Comparison of ENCODE assay signal across 1 cellular context in the genomic region with DNA sequence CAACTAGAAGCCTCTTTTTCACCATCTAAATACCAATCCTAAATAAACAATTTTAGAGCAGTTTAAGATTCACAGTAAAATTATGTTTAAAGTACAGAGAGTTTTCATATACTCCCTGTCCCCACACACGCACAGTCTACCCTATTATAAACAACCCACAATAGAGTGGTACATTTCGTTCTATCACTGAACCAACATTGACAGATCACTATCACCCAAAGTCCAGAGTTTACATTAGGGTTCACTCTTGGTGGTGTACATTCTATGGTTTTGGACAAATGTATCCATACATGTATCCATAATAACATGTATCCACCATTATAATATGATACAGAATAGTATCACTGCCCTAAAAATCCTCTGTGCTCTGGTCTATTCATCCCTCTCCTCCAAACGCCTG.
TF ChIP-seq lines count a peak whose summit lies in the region.

No MANE protein-coding gene starts in this region.

TF ChIP-seq in HepG2, 621 proteins besides CTCF, POLR2A, EP300 and RAD21 (continued from another document):
- TF ChIP-seq, protein P1, sequence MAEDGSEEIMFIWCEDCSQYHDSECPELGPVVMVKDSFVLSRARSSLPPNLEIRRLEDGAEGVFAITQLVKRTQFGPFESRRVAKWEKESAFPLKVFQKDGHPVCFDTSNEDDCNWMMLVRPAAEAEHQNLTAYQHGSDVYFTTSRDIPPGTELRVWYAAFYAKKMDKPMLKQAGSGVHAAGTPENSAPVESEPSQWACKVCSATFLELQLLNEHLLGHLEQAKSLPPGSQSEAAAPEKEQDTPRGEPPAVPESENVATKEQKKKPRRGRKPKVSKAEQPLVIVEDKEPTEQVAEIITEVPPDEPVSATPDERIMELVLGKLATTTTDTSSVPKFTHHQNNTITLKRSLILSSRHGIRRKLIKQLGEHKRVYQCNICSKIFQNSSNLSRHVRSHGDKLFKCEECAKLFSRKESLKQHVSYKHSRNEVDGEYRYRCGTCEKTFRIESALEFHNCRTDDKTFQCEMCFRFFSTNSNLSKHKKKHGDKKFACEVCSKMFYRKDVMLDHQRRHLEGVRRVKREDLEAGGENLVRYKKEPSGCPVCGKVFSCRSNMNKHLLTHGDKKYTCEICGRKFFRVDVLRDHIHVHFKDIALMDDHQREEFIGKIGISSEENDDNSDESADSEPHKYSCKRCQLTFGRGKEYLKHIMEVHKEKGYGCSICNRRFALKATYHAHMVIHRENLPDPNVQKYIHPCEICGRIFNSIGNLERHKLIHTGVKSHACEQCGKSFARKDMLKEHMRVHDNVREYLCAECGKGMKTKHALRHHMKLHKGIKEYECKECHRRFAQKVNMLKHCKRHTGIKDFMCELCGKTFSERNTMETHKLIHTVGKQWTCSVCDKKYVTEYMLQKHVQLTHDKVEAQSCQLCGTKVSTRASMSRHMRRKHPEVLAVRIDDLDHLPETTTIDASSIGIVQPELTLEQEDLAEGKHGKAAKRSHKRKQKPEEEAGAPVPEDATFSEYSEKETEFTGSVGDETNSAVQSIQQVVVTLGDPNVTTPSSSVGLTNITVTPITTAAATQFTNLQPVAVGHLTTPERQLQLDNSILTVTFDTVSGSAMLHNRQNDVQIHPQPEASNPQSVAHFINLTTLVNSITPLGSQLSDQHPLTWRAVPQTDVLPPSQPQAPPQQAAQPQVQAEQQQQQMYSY (CRISPR knock-in tag; IDR thresholded peaks at IDR 0.05) = no peak
- 0 out of 2 replicates have a peak, but pooled peaks have one; percentile 6 for TF ChIP-seq HNF4G (IDR thresholded peaks at IDR 0.05; ENCODE audit: borderline replicate concordance, low read depth, low read length)
- no peak for TF ChIP-seq HNF4G (CRISPR knock-in tag; IDR thresholded peaks at IDR 0.05; ENCODE audit: borderline replicate concordance, low read depth)
- no peak for TF ChIP-seq ZMYM2 (CRISPR knock-in tag; IDR thresholded peaks at IDR 0.05)
- no peak for TF ChIP-seq ZKSCAN1 (IDR thresholded peaks at IDR 0.05; ENCODE audit: low read length)
- no peak for TF ChIP-seq ATF1 (CRISPR knock-in tag; IDR thresholded peaks at IDR 0.05)
- TF ChIP-seq, protein P2, sequence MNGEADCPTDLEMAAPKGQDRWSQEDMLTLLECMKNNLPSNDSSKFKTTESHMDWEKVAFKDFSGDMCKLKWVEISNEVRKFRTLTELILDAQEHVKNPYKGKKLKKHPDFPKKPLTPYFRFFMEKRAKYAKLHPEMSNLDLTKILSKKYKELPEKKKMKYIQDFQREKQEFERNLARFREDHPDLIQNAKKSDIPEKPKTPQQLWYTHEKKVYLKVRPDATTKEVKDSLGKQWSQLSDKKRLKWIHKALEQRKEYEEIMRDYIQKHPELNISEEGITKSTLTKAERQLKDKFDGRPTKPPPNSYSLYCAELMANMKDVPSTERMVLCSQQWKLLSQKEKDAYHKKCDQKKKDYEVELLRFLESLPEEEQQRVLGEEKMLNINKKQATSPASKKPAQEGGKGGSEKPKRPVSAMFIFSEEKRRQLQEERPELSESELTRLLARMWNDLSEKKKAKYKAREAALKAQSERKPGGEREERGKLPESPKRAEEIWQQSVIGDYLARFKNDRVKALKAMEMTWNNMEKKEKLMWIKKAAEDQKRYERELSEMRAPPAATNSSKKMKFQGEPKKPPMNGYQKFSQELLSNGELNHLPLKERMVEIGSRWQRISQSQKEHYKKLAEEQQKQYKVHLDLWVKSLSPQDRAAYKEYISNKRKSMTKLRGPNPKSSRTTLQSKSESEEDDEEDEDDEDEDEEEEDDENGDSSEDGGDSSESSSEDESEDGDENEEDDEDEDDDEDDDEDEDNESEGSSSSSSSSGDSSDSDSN (CRISPR knock-in tag; IDR thresholded peaks at IDR 0.05) = no peak
- no peak for TF ChIP-seq ZNF570 (CRISPR knock-in tag; IDR thresholded peaks at IDR 0.05; ENCODE audit: borderline replicate concordance)
- TF ChIP-seq KDM6A (CRISPR knock-in tag; IDR thresholded peaks at IDR 0.05; ENCODE audit: low read depth) = no peak
- no peak for TF ChIP-seq ZNF589 (CRISPR knock-in tag; conservative IDR thresholded peaks at IDR 0.05)
- TF ChIP-seq PPARG (CRISPR knock-in tag; conservative IDR thresholded peaks at IDR 0.05) = no peak
- no peak for TF ChIP-seq TSC22D2 (CRISPR knock-in tag; IDR thresholded peaks at IDR 0.05; ENCODE audit: borderline replicate concordance)
- peak; percentile 40; the same call in 1 of the 2 replicates for TF ChIP-seq GATA4 (IDR thresholded peaks at IDR 0.05; ENCODE audit: borderline replicate concordance, low read depth)
- TF ChIP-seq, protein P3, sequence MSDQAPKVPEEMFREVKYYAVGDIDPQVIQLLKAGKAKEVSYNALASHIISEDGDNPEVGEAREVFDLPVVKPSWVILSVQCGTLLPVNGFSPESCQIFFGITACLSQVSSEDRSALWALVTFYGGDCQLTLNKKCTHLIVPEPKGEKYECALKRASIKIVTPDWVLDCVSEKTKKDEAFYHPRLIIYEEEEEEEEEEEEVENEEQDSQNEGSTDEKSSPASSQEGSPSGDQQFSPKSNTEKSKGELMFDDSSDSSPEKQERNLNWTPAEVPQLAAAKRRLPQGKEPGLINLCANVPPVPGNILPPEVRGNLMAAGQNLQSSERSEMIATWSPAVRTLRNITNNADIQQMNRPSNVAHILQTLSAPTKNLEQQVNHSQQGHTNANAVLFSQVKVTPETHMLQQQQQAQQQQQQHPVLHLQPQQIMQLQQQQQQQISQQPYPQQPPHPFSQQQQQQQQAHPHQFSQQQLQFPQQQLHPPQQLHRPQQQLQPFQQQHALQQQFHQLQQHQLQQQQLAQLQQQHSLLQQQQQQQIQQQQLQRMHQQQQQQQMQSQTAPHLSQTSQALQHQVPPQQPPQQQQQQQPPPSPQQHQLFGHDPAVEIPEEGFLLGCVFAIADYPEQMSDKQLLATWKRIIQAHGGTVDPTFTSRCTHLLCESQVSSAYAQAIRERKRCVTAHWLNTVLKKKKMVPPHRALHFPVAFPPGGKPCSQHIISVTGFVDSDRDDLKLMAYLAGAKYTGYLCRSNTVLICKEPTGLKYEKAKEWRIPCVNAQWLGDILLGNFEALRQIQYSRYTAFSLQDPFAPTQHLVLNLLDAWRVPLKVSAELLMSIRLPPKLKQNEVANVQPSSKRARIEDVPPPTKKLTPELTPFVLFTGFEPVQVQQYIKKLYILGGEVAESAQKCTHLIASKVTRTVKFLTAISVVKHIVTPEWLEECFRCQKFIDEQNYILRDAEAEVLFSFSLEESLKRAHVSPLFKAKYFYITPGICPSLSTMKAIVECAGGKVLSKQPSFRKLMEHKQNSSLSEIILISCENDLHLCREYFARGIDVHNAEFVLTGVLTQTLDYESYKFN (CRISPR knock-in tag; conservative IDR thresholded peaks at IDR 0.05) = peak; percentile 79
- TF ChIP-seq, protein P4, sequence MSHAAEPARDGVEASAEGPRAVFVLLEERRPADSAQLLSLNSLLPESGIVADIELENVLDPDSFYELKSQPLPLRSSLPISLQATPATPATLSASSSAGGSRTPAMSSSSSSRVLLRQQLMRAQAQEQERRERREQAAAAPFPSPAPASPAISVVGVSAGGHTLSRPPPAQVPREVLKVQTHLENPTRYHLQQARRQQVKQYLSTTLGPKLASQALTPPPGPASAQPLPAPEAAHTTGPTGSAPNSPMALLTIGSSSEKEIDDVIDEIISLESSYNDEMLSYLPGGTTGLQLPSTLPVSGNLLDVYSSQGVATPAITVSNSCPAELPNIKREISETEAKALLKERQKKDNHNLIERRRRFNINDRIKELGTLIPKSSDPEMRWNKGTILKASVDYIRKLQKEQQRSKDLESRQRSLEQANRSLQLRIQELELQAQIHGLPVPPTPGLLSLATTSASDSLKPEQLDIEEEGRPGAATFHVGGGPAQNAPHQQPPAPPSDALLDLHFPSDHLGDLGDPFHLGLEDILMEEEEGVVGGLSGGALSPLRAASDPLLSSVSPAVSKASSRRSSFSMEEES (CRISPR knock-in tag; IDR thresholded peaks at IDR 0.05) = no peak
- no peak for TF ChIP-seq NFKB2 (CRISPR knock-in tag; IDR thresholded peaks at IDR 0.05; ENCODE audit: borderline replicate concordance)
- TF ChIP-seq, protein P5, sequence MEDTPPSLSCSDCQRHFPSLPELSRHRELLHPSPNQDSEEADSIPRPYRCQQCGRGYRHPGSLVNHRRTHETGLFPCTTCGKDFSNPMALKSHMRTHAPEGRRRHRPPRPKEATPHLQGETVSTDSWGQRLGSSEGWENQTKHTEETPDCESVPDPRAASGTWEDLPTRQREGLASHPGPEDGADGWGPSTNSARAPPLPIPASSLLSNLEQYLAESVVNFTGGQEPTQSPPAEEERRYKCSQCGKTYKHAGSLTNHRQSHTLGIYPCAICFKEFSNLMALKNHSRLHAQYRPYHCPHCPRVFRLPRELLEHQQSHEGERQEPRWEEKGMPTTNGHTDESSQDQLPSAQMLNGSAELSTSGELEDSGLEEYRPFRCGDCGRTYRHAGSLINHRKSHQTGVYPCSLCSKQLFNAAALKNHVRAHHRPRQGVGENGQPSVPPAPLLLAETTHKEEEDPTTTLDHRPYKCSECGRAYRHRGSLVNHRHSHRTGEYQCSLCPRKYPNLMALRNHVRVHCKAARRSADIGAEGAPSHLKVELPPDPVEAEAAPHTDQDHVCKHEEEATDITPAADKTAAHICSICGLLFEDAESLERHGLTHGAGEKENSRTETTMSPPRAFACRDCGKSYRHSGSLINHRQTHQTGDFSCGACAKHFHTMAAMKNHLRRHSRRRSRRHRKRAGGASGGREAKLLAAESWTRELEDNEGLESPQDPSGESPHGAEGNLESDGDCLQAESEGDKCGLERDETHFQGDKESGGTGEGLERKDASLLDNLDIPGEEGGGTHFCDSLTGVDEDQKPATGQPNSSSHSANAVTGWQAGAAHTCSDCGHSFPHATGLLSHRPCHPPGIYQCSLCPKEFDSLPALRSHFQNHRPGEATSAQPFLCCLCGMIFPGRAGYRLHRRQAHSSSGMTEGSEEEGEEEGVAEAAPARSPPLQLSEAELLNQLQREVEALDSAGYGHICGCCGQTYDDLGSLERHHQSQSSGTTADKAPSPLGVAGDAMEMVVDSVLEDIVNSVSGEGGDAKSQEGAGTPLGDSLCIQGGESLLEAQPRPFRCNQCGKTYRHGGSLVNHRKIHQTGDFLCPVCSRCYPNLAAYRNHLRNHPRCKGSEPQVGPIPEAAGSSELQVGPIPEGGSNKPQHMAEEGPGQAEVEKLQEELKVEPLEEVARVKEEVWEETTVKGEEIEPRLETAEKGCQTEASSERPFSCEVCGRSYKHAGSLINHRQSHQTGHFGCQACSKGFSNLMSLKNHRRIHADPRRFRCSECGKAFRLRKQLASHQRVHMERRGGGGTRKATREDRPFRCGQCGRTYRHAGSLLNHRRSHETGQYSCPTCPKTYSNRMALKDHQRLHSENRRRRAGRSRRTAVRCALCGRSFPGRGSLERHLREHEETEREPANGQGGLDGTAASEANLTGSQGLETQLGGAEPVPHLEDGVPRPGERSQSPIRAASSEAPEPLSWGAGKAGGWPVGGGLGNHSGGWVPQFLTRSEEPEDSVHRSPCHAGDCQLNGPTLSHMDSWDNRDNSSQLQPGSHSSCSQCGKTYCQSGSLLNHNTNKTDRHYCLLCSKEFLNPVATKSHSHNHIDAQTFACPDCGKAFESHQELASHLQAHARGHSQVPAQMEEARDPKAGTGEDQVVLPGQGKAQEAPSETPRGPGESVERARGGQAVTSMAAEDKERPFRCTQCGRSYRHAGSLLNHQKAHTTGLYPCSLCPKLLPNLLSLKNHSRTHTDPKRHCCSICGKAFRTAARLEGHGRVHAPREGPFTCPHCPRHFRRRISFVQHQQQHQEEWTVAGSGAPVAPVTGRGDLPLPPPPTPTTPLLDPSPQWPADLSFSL (CRISPR knock-in tag; IDR thresholded peaks at IDR 0.05) = no peak
- TF ChIP-seq ZNF670 (CRISPR knock-in tag; IDR thresholded peaks at IDR 0.05; ENCODE audit: borderline replicate concordance) = no peak
- TF ChIP-seq, protein P6, sequence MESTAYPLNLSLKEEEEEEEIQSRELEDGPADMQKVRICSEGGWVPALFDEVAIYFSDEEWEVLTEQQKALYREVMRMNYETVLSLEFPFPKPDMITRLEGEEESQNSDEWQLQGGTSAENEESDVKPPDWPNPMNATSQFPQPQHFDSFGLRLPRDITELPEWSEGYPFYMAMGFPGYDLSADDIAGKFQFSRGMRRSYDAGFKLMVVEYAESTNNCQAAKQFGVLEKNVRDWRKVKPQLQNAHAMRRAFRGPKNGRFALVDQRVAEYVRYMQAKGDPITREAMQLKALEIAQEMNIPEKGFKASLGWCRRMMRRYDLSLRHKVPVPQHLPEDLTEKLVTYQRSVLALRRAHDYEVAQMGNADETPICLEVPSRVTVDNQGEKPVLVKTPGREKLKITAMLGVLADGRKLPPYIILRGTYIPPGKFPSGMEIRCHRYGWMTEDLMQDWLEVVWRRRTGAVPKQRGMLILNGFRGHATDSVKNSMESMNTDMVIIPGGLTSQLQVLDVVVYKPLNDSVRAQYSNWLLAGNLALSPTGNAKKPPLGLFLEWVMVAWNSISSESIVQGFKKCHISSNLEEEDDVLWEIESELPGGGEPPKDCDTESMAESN (CRISPR knock-in tag; conservative IDR thresholded peaks at IDR 0.05) = no peak
- no peak for TF ChIP-seq ZSCAN20 (CRISPR knock-in tag; IDR thresholded peaks at IDR 0.05; ENCODE audit: borderline replicate concordance)
- TF ChIP-seq, protein P7, sequence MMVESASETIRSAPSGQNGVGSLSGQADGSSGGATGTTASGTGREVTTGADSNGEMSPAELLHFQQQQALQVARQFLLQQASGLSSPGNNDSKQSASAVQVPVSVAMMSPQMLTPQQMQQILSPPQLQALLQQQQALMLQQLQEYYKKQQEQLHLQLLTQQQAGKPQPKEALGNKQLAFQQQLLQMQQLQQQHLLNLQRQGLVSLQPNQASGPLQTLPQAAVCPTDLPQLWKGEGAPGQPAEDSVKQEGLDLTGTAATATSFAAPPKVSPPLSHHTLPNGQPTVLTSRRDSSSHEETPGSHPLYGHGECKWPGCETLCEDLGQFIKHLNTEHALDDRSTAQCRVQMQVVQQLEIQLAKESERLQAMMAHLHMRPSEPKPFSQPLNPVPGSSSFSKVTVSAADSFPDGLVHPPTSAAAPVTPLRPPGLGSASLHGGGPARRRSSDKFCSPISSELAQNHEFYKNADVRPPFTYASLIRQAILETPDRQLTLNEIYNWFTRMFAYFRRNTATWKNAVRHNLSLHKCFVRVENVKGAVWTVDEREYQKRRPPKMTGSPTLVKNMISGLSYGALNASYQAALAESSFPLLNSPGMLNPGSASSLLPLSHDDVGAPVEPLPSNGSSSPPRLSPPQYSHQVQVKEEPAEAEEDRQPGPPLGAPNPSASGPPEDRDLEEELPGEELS (CRISPR knock-in tag; IDR thresholded peaks at IDR 0.05) = no peak
- TF ChIP-seq SMAD1 (CRISPR knock-in tag; IDR thresholded peaks at IDR 0.05; ENCODE audit: borderline replicate concordance, low read depth) = no peak
- TF ChIP-seq, protein P8, sequence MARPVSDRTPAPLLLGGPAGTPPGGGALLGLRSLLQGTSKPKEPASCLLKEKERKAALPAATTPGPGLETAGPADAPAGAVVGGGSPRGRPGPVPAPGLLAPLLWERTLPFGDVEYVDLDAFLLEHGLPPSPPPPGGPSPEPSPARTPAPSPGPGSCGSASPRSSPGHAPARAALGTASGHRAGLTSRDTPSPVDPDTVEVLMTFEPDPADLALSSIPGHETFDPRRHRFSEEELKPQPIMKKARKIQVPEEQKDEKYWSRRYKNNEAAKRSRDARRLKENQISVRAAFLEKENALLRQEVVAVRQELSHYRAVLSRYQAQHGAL (CRISPR knock-in tag; IDR thresholded peaks at IDR 0.05; ENCODE audit: not compliant biosample characterization) = no peak
- no peak for TF ChIP-seq REPIN1 (CRISPR knock-in tag; IDR thresholded peaks at IDR 0.05; ENCODE audit: borderline replicate concordance, low read depth)
- TF ChIP-seq ZFP82 (CRISPR knock-in tag; IDR thresholded peaks at IDR 0.05; ENCODE audit: borderline replicate concordance) = no peak
TF ChIP-seq in HepG2: peak in this region for 36.
